In genomic region chr10:112393341-112393740, GRCh38 we compare ENCODE assay signal across 30 cellular contexts. TPM values are rescaled to one million over a fixed set of nuclear protein-coding genes. Genes with fewer than 3 reads are reported as not detected.
DNase-seq lines count a peak whose midpoint lies in the region; ATAC-seq and TF ChIP-seq lines count a peak whose summit lies in the region.
"Had no signal": no experiment of that assay in that cellular context is flagged by ENCODE, and none has a peak within 500 bp of the region (broad histone marks: within the 10 kb centered on the region; RNA-seq: fewer than 3 reads in every experiment).

No MANE protein-coding gene starts in this region.

- peak; percentile 19 for ATAC-seq in mucosa of descending colon
- ATAC-seq in upper lobe of right lung, result no peak
- ATAC-seq: Panc1; sciatic nerve; stimulated activated naive B cell treated with anti-CD40 and anti-IgM and Interleukin-4, amounts not matched to agents 10 μg/mL and 1 μg/mL and 100 μg/mL, for 72 hours had no signal

- DNase-seq in activated naive CD4-positive, alpha-beta T cell (lab: John Stamatoyannopoulos, UW), result no peak
- DNase-seq in LNCaP clone FGC (ENCODE audit: low read depth) (peak; percentile 56), mucosa of descending colon (peak in 1 of 3 donors; percentile 65), upper lobe of right lung (no peak), kidney tubule cell (ENCODE audit: low spot score) (no peak), SIG-M5 treated with dmso at 0.1 percent for 504 hours (lab: John Stamatoyannopoulos, UW; ENCODE audit: unreplicated experiment) (no peak), occipital lobe (lab: John Stamatoyannopoulos, UW) (no peak)
- DNase-seq: activated naive CD8-positive, alpha-beta T cell treated with anti-CD3 and anti-CD28 coated beads, Interleukin-2, amount 10 ng/mL, durations not matched to agents 7 days and 5 days; central memory CD4-positive, alpha-beta T cell; DMS79; dorsolateral prefrontal cortex; GF-D8; islet precursor cell; KBM-7; MM.1S; NCI-H1417; NCI-H2029 treated with DMSO at 0.1 percent for 48 hours; NCI-H345; SHP77; stimulated activated CD4-positive, alpha-beta T cell treated with anti-CD3 and anti-CD28 coated beads, Interleukin-4, amount 100 ng/mL, for 24 hours; stimulated activated naive B cell treated with anti-CD40 and anti-IgM and Interleukin-4, amounts not matched to agents 10 μg/mL and 1 μg/mL and 100 μg/mL, for 72 hours; WERI-Rb-1 had no signal

- TF ChIP-seq CTCF in LNCaP clone FGC (IDR thresholded peaks at IDR 0.05; ENCODE audit: control insufficient read depth, extremely low read depth, insufficient read depth) (no peak), mucosa of descending colon (IDR thresholded peaks at IDR 0.05) (no peak), upper lobe of right lung (IDR thresholded peaks at IDR 0.05) (no peak)

- peaks cover 12% of the 10 kb centered on the region for H3K36me3 Mint-ChIP-seq in activated naive CD4-positive, alpha-beta T cell treated with anti-CD3 and anti-CD28 coated beads, Interleukin-2, amount 50 U/mL, for 24 hours

- H3K9me3 ChIP-seq in mucosa of descending colon, result no peaks in the 10 kb centered on the region
- H3K9me3 ChIP-seq in upper lobe of right lung, result no peaks in the 10 kb centered on the region
- H3K9me3 ChIP-seq: HAP-1, suprapubic skin had no signal

- no peaks in the 10 kb centered on the region for H3K36me3 ChIP-seq in mucosa of descending colon (ENCODE audit: low read depth)
- H3K36me3 ChIP-seq in upper lobe of right lung, result peaks cover 30% of the 10 kb centered on the region
- H3K36me3 ChIP-seq: HAP-1, suprapubic skin, WERI-Rb-1 had no signal

- peak overlapping the region; percentile 53 for H3K27ac ChIP-seq in upper lobe of right lung
- H3K27ac ChIP-seq: suprapubic skin, WERI-Rb-1 had no signal

- no peaks in the 10 kb centered on the region for H3K27me3 Mint-ChIP-seq in activated naive CD4-positive, alpha-beta T cell treated with anti-CD3 and anti-CD28 coated beads, Interleukin-2, amount 50 U/mL, for 24 hours
- H3K27me3 Mint-ChIP-seq: activated naive CD8-positive, alpha-beta T cell treated with anti-CD3 and anti-CD28 coated beads, Interleukin-2, amount 10 ng/mL, durations not matched to agents 7 days and 5 days; B cell; stimulated activated naive B cell treated with anti-CD40 and anti-IgM and Interleukin-4, amounts not matched to agents 10 μg/mL and 1 μg/mL and 100 μg/mL, for 72 hours had no signal

- no peak overlapping the region for H3K4me3 Mint-ChIP-seq in activated naive CD4-positive, alpha-beta T cell treated with anti-CD3 and anti-CD28 coated beads, Interleukin-2, amount 50 U/mL, for 24 hours
- H3K4me3 Mint-ChIP-seq: activated naive CD8-positive, alpha-beta T cell treated with anti-CD3 and anti-CD28 coated beads, Interleukin-2, amount 10 ng/mL, durations not matched to agents 7 days and 5 days; B cell; stimulated activated naive B cell treated with anti-CD40 and anti-IgM and Interleukin-4, amounts not matched to agents 10 μg/mL and 1 μg/mL and 100 μg/mL, for 72 hours had no signal

- intact Hi-C loops in mucosa of descending colon (cut with DNase I, micrococcal nuclease), result no loop called here
- intact Hi-C loops in upper lobe of right lung (cut with DNase I), result no loop called here

- no peak overlapping the region for H3K4me3 ChIP-seq in LNCaP clone FGC (ENCODE audit: low read depth, low read length)
- no peak overlapping the region for H3K4me3 ChIP-seq in mucosa of descending colon
- no peak overlapping the region for H3K4me3 ChIP-seq in upper lobe of right lung
- H3K4me3 ChIP-seq: dorsolateral prefrontal cortex, HAP-1, lung, suprapubic skin had no signal

- H3K27ac Mint-ChIP-seq in activated naive CD4-positive, alpha-beta T cell treated with anti-CD3 and anti-CD28 coated beads, Interleukin-2, amount 50 U/mL, for 24 hours, result peak overlapping the region; percentile 51
- H3K27ac Mint-ChIP-seq: activated naive CD8-positive, alpha-beta T cell treated with anti-CD3 and anti-CD28 coated beads, Interleukin-2, amount 10 ng/mL, durations not matched to agents 7 days and 5 days; activated T-helper 1 cell treated with anti-CD3 and anti-CD28 coated beads, Interleukin-12 subunit alpha, Interleukin-12 subunit beta, Interleukin-2, Interleukin-4 antibody, amounts not matched to agents 30 ng/mL and 10 ng/mL and 1 ng/mL, durations not matched to agents 14 hours and 24 hours and 36 hours; stimulated activated naive B cell treated with anti-CD40 and anti-IgM and Interleukin-4, amounts not matched to agents 10 μg/mL and 1 μg/mL and 100 μg/mL, for 72 hours had no signal

- peaks cover 70% of the 10 kb centered on the region for H3K4me1 ChIP-seq in mucosa of descending colon (ENCODE audit: low read depth)
- peaks cover 31% of the 10 kb centered on the region for H3K4me1 ChIP-seq in upper lobe of right lung
- H3K4me1 ChIP-seq: HAP-1, suprapubic skin had no signal

- H3K27me3 ChIP-seq in upper lobe of right lung, result no peaks in the 10 kb centered on the region
- H3K27me3 ChIP-seq: suprapubic skin had no signal

- peaks cover 51% of the 10 kb centered on the region for H3K4me1 Mint-ChIP-seq in activated naive CD4-positive, alpha-beta T cell treated with anti-CD3 and anti-CD28 coated beads, Interleukin-2, amount 50 U/mL, for 24 hours

- no peaks in the 10 kb centered on the region for H3K9me3 Mint-ChIP-seq in activated naive CD4-positive, alpha-beta T cell treated with anti-CD3 and anti-CD28 coated beads, Interleukin-2, amount 50 U/mL, for 24 hours
- H3K9me3 Mint-ChIP-seq: activated naive CD8-positive, alpha-beta T cell treated with anti-CD3 and anti-CD28 coated beads, Interleukin-2, amount 10 ng/mL, durations not matched to agents 7 days and 5 days; activated T-helper 1 cell treated with anti-CD3 and anti-CD28 coated beads, Interleukin-12 subunit alpha, Interleukin-12 subunit beta, Interleukin-2, Interleukin-4 antibody, amounts not matched to agents 30 ng/mL and 10 ng/mL and 1 ng/mL, durations not matched to agents 14 hours and 24 hours and 36 hours; stimulated activated naive B cell treated with anti-CD40 and anti-IgM and Interleukin-4, amounts not matched to agents 10 μg/mL and 1 μg/mL and 100 μg/mL, for 72 hours had no signal

RNA-seq across cellular contexts. Expression of gene ACSL5, which starts 19.4 kb away (rescaled TPM):
- total RNA-seq in mucosa of descending colon (100 to 1,000 TPM; 125 to 312 (median 258) TPM), upper lobe of right lung (79.1 TPM), occipital lobe (3.0 TPM)

RNA-seq across cellular contexts. Expression of gene ZDHHC6, which starts 53.4 kb away (rescaled TPM):
- total RNA-seq in mucosa of descending colon (10 to 100 TPM; 33.4 to 43.6 (median 42.7) TPM), upper lobe of right lung (34.9 TPM), occipital lobe (28.4 TPM)

RNA-seq across cellular contexts. Expression of gene VTI1A, which starts 53.7 kb away (rescaled TPM):
- total RNA-seq in mucosa of descending colon (10 to 100 TPM; 36.2 to 55.9 (median 44.4) TPM), upper lobe of right lung (29.7 TPM), occipital lobe (70.0 TPM)

Comparison
In these comparisons a context has a peak if more than half of its experiments do, and no peak if none do; other contexts are left out.
1. RNA of gene ACSL5, which starts 19.4 kb away (total RNA-seq): 125 to 312 TPM in mucosa of descending colon and 79.1 TPM in upper lobe of right lung (single experiment); 3.0 TPM in occipital lobe (single experiment); every median in the first group is over 10 times any median in the second.